4 cellular contexts compared by ENCODE assay signal in genomic region chr2:16253291-16253690, GRCh38.
"Had no signal": no experiment of that assay in that cellular context is flagged by ENCODE, and none has a peak within 500 bp of the region (broad histone marks: within the 10 kb centered on the region; RNA-seq: fewer than 3 reads in every experiment).

No MANE protein-coding gene starts in this region.

- H3K4me3 Mint-ChIP-seq: GM23338, H9 had no signal

- H3K27ac Mint-ChIP-seq: GM23338, H9 had no signal

- H3K4me2 ChIP-seq: GM23338 had no signal

- ATAC-seq: GM23338 had no signal

- H2AFZ ChIP-seq: GM23338 had no signal

- H3K4me3 ChIP-seq: GM23338 had no signal

- DNase-seq: H9, HCEC 1CT, IMR-90 had no signal
